ENCODE assay signal across 23 cellular contexts in genomic region chr11:122023614-122024250, GRCh38.
DNase-seq lines count a peak whose midpoint lies in the region; ATAC-seq, FAIRE-seq and TF ChIP-seq lines count a peak whose summit lies in the region.
"Had no signal": no experiment of that assay in that cellular context is flagged by ENCODE, and none has a peak within 500 bp of the region (broad histone marks: within the 10 kb centered on the region; RNA-seq: fewer than 3 reads in every experiment).

No MANE protein-coding gene starts in this region.

- 84% methylated on average over 8 of the region's 8 CpGs for WGBS in mesenchymal stem cell

- H3K27me3 Mint-ChIP-seq in activated naive CD8-positive, alpha-beta T cell treated with anti-CD3 and anti-CD28 coated beads, Interleukin-2, amount 50 U/mL, for 24 hours = peaks cover 5% of the 10 kb centered on the region

- no peak overlapping the region for H3K4ac ChIP-seq in mesenchymal stem cell (ENCODE audit: low read depth in 1 of 2, low read length in 2 of 2)

- no peak overlapping the region for H2BK12ac ChIP-seq in mesenchymal stem cell (ENCODE audit: low read length in 2 of 2)

- no peak overlapping the region for H3K14ac ChIP-seq in mesenchymal stem cell (ENCODE audit: low read length in 2 of 2)

- CTCF ChIA-PET in A673 (lab: Charles Lee) = interaction anchor here (0.6 kb wide), 1 partner anchor 12 kb away, joined by 3 read pairs; no protein-coding TSS in a partner anchor

- no peak for ATAC-seq in activated naive CD8-positive, alpha-beta T cell treated with anti-CD3 and anti-CD28 coated beads, Interleukin-2, amount 50 U/mL, for 24 hours

- H3K27ac ChIP-seq in A673 (ENCODE audit: low read depth, low read length, poor library complexity, severe bottlenecking) = no peak overlapping the region
- no peak overlapping the region for H3K27ac ChIP-seq in mesenchymal stem cell (ENCODE audit: low read length, poor library complexity, severe bottlenecking)
- H3K27ac ChIP-seq: SJSA1, vagina had no signal

- H2BK5ac ChIP-seq in mesenchymal stem cell (ENCODE audit: low read depth, low read length, poor library complexity, severe bottlenecking) = no peak overlapping the region

- no peak overlapping the region for H3K4me2 ChIP-seq in mesenchymal stem cell (ENCODE audit: low read length, poor library complexity, severe bottlenecking)

- H3K23ac ChIP-seq in mesenchymal stem cell (ENCODE audit: low read length in 2 of 2) = no peak overlapping the region

- no peaks in the 10 kb centered on the region for H3K36me3 Mint-ChIP-seq in activated naive CD8-positive, alpha-beta T cell treated with anti-CD3 and anti-CD28 coated beads, Interleukin-2, amount 50 U/mL, for 24 hours (ENCODE audit: low read depth)

- no peak overlapping the region for H2AK5ac ChIP-seq in mesenchymal stem cell (ENCODE audit: low read length, severe bottlenecking)

- peak overlapping the region; percentile 76 for H3K9ac ChIP-seq in mesenchymal stem cell (ENCODE audit: low read length)

- intact Hi-C loops in A673 (cut with micrococcal nuclease; ENCODE audit: unreplicated experiment) = loop anchor here (5.0 kb wide), 1 partner anchor 366 kb away; no protein-coding TSS in a partner anchor

- no peak overlapping the region for H4K91ac ChIP-seq in mesenchymal stem cell (ENCODE audit: low read length)

- BruUV-seq in A673 (replicated peaks; lab: Mats Ljungman, UMichigan) = no TSS peak

- no peaks in the 10 kb centered on the region for H3K79me1 ChIP-seq in mesenchymal stem cell (replicated peaks; ENCODE audit: low read length, poor library complexity, severe bottlenecking)

- no peaks in the 10 kb centered on the region for H3K9me3 Mint-ChIP-seq in activated naive CD8-positive, alpha-beta T cell treated with anti-CD3 and anti-CD28 coated beads, Interleukin-2, amount 50 U/mL, for 24 hours
- H3K9me3 Mint-ChIP-seq: dendritic cell treated with granulocyte-macrophage colony-stimulating factor and Interleukin-4, amounts not matched to agents 40 ng/mL and 50 ng/mL, for 4 days had no signal

- no peak overlapping the region for H3K18ac ChIP-seq in mesenchymal stem cell (ENCODE audit: low read depth in 1 of 2, low read length in 2 of 2)

- H3K4me3 ChIP-seq in A673 (ENCODE audit: low read depth, low read length, poor library complexity, severe bottlenecking) (no peak overlapping the region), cardiac fibroblast (replicated peaks in 1 of 2; ENCODE audit: low read depth in 2 of 2, low read length in 2 of 2) (no peak overlapping the region), mesenchymal stem cell (ENCODE audit: insufficient read depth in 1 of 2, low read depth in 1 of 2, low read length in 2 of 2) (peak overlapping the region in 1 of 2 experiments; percentile 65)
- H3K4me3 ChIP-seq: SJSA1, vagina had no signal

- H3K36me3 ChIP-seq in A673 (ENCODE audit: insufficient read depth, low read length, poor library complexity, severe bottlenecking) (no peaks in the 10 kb centered on the region), mesenchymal stem cell (ENCODE audit: control insufficient read depth in 1 of 2, insufficient read depth in 2 of 2, low read depth in 1 of 2, low read length in 2 of 2) (peaks cover 0 to 25% of the 10 kb centered on the region in 2 experiments)
- H3K36me3 ChIP-seq: SJSA1, vagina had no signal

- H3K27ac Mint-ChIP-seq in activated naive CD8-positive, alpha-beta T cell treated with anti-CD3 and anti-CD28 coated beads, Interleukin-2, amount 50 U/mL, for 24 hours = no peak overlapping the region
- H3K27ac Mint-ChIP-seq: dendritic cell treated with granulocyte-macrophage colony-stimulating factor and Interleukin-4, amounts not matched to agents 40 ng/mL and 50 ng/mL, for 4 days; progenitor cell of endocrine pancreas had no signal

- no peak overlapping the region for H2BK15ac ChIP-seq in mesenchymal stem cell (ENCODE audit: low read depth, poor library complexity, severe bottlenecking)

- no peaks in the 10 kb centered on the region for H3K27me3 ChIP-seq in A673 (replicated peaks; ENCODE audit: insufficient read depth, low read depth, low read length, poor library complexity)
- H3K27me3 ChIP-seq in mesenchymal stem cell (ENCODE audit: control insufficient read depth in 1 of 2, insufficient read depth in 1 of 2, low read length in 2 of 2) = no peaks in the 10 kb centered on the region
- H3K27me3 ChIP-seq: SJSA1, vagina had no signal

- POLR2A ChIA-PET in A673 (lab: Charles Lee; ENCODE audit: low non-redundant PET) = no interaction called here

- H3K4me3 Mint-ChIP-seq in activated naive CD8-positive, alpha-beta T cell treated with anti-CD3 and anti-CD28 coated beads, Interleukin-2, amount 50 U/mL, for 24 hours = no peak overlapping the region
- H3K4me3 Mint-ChIP-seq: dendritic cell treated with granulocyte-macrophage colony-stimulating factor and Interleukin-4, amounts not matched to agents 40 ng/mL and 50 ng/mL, for 4 days had no signal

- no peak overlapping the region for H4K8ac ChIP-seq in mesenchymal stem cell (ENCODE audit: low read length)

- no peaks in the 10 kb centered on the region for H3K9me3 ChIP-seq in A673 (ENCODE audit: low read depth, low read length, poor library complexity, severe bottlenecking)
- no peaks in the 10 kb centered on the region for H3K9me3 ChIP-seq in mesenchymal stem cell (ENCODE audit: control insufficient read depth, low read length)
- H3K9me3 ChIP-seq: SJSA1, vagina had no signal

- peak; percentile 27; the same call in 1 of the 2 replicates for TF ChIP-seq CTCF in A673 (conservative IDR thresholded peaks at IDR 0.05; ENCODE audit: low read depth, low read length)
- TF ChIP-seq CTCF in cardiac fibroblast (IDR thresholded peaks at IDR 0.05; ENCODE audit: low read depth, low read length) = peak; percentile 16

- peak; percentile 29 for DNase-seq in A673 (ENCODE audit: low spot score)
- peak; percentile 13 for DNase-seq in HT1080 (ENCODE audit: low read depth)
- DNase-seq in cardiac fibroblast (ENCODE audit: low read depth in 2 of 2) = peak in 1 of 2 donors; percentile 48
- no peak for DNase-seq in mesenchymal stem cell
- no peak for DNase-seq in NCI-H1092 (lab: John Stamatoyannopoulos, UW)
- DNase-seq in activated naive CD8-positive, alpha-beta T cell treated with anti-CD3 and anti-CD28 coated beads, Interleukin-2, amount 50 U/mL, for 24 hours = no peak
- no peak for DNase-seq in RPMI8226
- no peak for DNase-seq in GM19239 (ENCODE audit: insufficient read length, low spot score)
- DNase-seq: activated CD4-positive, alpha-beta T cell treated with anti-CD3 and anti-CD28 coated beads for 1 hour; activated gamma-delta T cell; Caco-2; erythroblast; GDM1; Karpas-422; NCI-H1417 treated with DMSO at 0.1 percent for 48 hours; NCI-H2227 treated with DMSO at 0.1 percent for 48 hours; stimulated activated naive CD4-positive, alpha-beta T cell; T-helper 9 cell had no signal

- no peak for FAIRE-seq in GM19239 (lab: Jason Lieb, UNC)
- FAIRE-seq: astrocyte had no signal

- no peak overlapping the region for H2BK120ac ChIP-seq in mesenchymal stem cell (ENCODE audit: low read depth, low read length)

- H2AFZ ChIP-seq in mesenchymal stem cell (ENCODE audit: low read depth, low read length) = no peak overlapping the region

- no peaks in the 10 kb centered on the region for H3K4me1 Mint-ChIP-seq in activated naive CD8-positive, alpha-beta T cell treated with anti-CD3 and anti-CD28 coated beads, Interleukin-2, amount 50 U/mL, for 24 hours

- H3K4me1 ChIP-seq in A673 (ENCODE audit: insufficient read depth, low read length, poor library complexity, severe bottlenecking) (peaks cover 7% of the 10 kb centered on the region), mesenchymal stem cell (ENCODE audit: control insufficient read depth, insufficient read depth, low read depth, low read length) (no peaks in the 10 kb centered on the region)
- H3K4me1 ChIP-seq: Caco-2, SJSA1, vagina had no signal

Comparison
In these comparisons a context has a peak if more than half of its experiments do, and no peak if none do; other contexts are left out.
1. DNase-seq: peak in A673 (single experiment) and HT1080 (single experiment); none in mesenchymal stem cell (single experiment), NCI-H1092 (single experiment), activated naive CD8-positive, alpha-beta T cell treated with anti-CD3 and anti-CD28 coated beads, Interleukin-2, amount 50 U/mL, for 24 hours (single experiment), RPMI8226 (single experiment) and GM19239 (single experiment).